Comparison of ENCODE assay signal across 24 cellular contexts in genomic region chr16:3596101-3596861, GRCh38. TPM values are rescaled to one million over a fixed set of nuclear protein-coding genes. Genes with fewer than 3 reads are reported as not detected.
"Had no signal": no experiment of that assay in that cellular context is flagged by ENCODE, and none has a peak within 500 bp of the region (broad histone marks: within the 10 kb centered on the region; RNA-seq: fewer than 3 reads in every experiment).

No MANE protein-coding gene starts in this region.

- H3K36me3 ChIP-seq: pancreas had no signal

- H3K4me3 ChIP-seq: dorsolateral prefrontal cortex, left lung, pancreas, tibial artery, vagina had no signal

- H3K27ac ChIP-seq: dorsolateral prefrontal cortex, left lung, pancreas, tibial artery, vagina had no signal

- H3K27ac Mint-ChIP-seq: activated naive CD4-positive, alpha-beta T cell treated with anti-CD3 and anti-CD28 coated beads, Interleukin-2, amount 10 ng/mL, durations not matched to agents 7 days and 5 days; activated naive CD8-positive, alpha-beta T cell treated with anti-CD3 and anti-CD28 coated beads, Interleukin-2, amount 50 U/mL, for 24 hours; brain; memory B cell had no signal

- DNase-seq: activated CD4-positive, alpha-beta T cell treated with anti-CD3 and anti-CD28 coated beads, Interleukin-2, amount 50 U/mL, for 1 hour; activated CD8-positive, alpha-beta memory T cell treated with anti-CD3 and anti-CD28 coated beads, Interleukin-2, amount 50 U/mL, for 4 hours; activated naive CD4-positive, alpha-beta T cell treated with anti-CD3 and anti-CD28 coated beads, Interleukin-2, amount 10 ng/mL, durations not matched to agents 7 days and 5 days; activated naive CD8-positive, alpha-beta T cell treated with anti-CD3 and anti-CD28 coated beads, Interleukin-2, amount 50 U/mL, for 24 hours; activated T-cell treated with anti-CD3 and anti-CD28 coated beads, Interleukin-2, amount 50 U/mL, for 4 hours; anterior cingulate cortex; caudate nucleus; foreskin melanocyte; glutamatergic neuron; naive B cell; pancreas; stimulated activated CD4-positive, alpha-beta T cell treated with anti-CD3 and anti-CD28 coated beads, Interleukin-12 subunit alpha, Interleukin-12 subunit beta, amount 100 ng/mL, for 4 hours; stimulated activated CD4-positive, alpha-beta T cell treated with anti-CD3 and anti-CD28 coated beads, Interleukin-1b, Interleukin-23, amount 100 ng/mL, for 48 hours; stimulated activated CD8-positive, alpha-beta memory T cell treated with anti-CD3 and anti-CD28 coated beads, Interleukin-4, amount 100 ng/mL, for 48 hours; stimulated activated naive CD8-positive, alpha-beta T cell treated with anti-CD3 and anti-CD28 coated beads, Interleukin-15, Interleukin-2, amounts not matched to agents 100 U/mL and 50 U/mL, for 24 hours; substantia nigra; tibial artery had no signal

- H3K9me3 ChIP-seq: pancreas, tibial artery, vagina had no signal

- H3K27me3 ChIP-seq: dorsolateral prefrontal cortex, left lung, pancreas, tibial artery, vagina had no signal

- H3K4me3 Mint-ChIP-seq: activated naive CD4-positive, alpha-beta T cell treated with anti-CD3 and anti-CD28 coated beads, Interleukin-2, amount 10 ng/mL, durations not matched to agents 7 days and 5 days; activated naive CD8-positive, alpha-beta T cell treated with anti-CD3 and anti-CD28 coated beads, Interleukin-2, amount 50 U/mL, for 24 hours; activated T-cell treated with anti-CD3 and anti-CD28 coated beads, Interleukin-2, amount 50 U/mL, for 4 hours; brain; memory B cell; naive B cell had no signal

- H3K9me3 Mint-ChIP-seq: activated naive CD4-positive, alpha-beta T cell treated with anti-CD3 and anti-CD28 coated beads, Interleukin-2, amount 10 ng/mL, durations not matched to agents 7 days and 5 days; activated naive CD8-positive, alpha-beta T cell treated with anti-CD3 and anti-CD28 coated beads, Interleukin-2, amount 50 U/mL, for 24 hours; activated T-cell treated with anti-CD3 and anti-CD28 coated beads, Interleukin-2, amount 50 U/mL, for 4 hours; memory B cell; naive B cell had no signal

- ATAC-seq: activated CD4-positive, CD25-positive, alpha-beta regulatory T cell treated with anti-CD3 and anti-CD28 coated beads, Interleukin-2, amount 50 U/mL, for 24 hours; activated T-cell treated with anti-CD3 and anti-CD28 coated beads, Interleukin-2, amount 50 U/mL, for 4 hours; left lung; pancreas; stimulated activated naive CD8-positive, alpha-beta T cell treated with anti-CD3 and anti-CD28 coated beads, Interleukin-15, Interleukin-2, amounts not matched to agents 100 U/mL and 50 U/mL, for 24 hours had no signal

- H3K4me1 ChIP-seq: pancreas, tibial artery, vagina had no signal

- H3K4me1 Mint-ChIP-seq: activated naive CD4-positive, alpha-beta T cell treated with anti-CD3 and anti-CD28 coated beads, Interleukin-2, amount 10 ng/mL, durations not matched to agents 7 days and 5 days; brain; naive B cell had no signal

RNA-seq across cellular contexts. Expression of gene NLRC3, which starts 19.1 kb away (rescaled TPM):
- total RNA-seq: epithelial cell of proximal tubule had no signal
